In the genomic region with DNA sequence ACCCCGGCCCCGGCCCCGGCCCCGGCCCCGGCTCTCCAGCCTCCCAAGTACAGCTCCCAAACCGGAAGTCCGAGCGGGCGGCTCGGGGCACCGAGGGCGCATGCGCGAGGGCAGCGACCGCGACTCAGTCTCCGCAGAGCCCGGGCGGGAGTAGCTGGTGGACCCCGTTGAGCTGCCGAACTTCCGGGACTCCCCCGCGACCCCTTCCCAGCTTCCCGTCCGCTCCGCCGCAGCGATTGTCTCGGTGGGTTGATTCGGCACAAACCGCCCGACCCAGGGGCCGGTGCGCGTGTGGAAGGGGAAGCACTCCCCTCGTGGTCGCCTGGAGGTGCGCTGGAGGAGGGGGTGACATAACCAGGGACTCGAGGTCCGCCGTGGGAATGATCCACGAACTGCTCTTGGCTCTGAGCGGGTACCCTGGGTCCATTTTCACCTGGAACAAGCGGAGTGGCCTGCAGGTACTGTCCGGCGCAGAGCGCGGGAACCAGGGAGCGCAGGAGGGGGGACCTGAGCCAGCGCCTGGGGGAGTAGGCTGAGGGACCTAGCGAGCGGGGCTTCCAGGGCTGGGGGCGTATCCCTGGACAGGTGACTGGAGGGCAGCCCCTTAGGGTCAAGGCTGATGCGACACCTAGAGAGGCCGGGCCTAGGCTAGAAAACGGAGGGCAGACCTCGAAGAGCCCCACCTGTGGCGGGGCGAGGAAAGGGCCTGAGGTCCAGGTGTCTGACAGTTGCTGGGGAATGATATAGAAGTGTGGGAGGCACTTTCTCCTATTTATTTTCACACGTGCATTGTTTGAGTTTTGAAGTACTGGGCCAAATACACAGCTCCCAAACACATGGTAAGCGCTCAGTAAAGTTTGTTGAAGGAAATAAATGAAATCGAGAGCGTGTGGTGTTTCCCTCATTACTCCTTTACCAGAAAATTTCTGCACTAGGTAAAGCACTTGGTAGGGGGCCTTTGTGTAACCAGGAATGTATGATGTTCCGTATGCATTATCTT, we compare ENCODE assay signal across 1 cellular context.
A peak's percentile ranks its signal among the peaks of the same experiment; 100 is the strongest.
TF ChIP-seq lines count a peak whose summit lies in the region.

A gene with protein sequence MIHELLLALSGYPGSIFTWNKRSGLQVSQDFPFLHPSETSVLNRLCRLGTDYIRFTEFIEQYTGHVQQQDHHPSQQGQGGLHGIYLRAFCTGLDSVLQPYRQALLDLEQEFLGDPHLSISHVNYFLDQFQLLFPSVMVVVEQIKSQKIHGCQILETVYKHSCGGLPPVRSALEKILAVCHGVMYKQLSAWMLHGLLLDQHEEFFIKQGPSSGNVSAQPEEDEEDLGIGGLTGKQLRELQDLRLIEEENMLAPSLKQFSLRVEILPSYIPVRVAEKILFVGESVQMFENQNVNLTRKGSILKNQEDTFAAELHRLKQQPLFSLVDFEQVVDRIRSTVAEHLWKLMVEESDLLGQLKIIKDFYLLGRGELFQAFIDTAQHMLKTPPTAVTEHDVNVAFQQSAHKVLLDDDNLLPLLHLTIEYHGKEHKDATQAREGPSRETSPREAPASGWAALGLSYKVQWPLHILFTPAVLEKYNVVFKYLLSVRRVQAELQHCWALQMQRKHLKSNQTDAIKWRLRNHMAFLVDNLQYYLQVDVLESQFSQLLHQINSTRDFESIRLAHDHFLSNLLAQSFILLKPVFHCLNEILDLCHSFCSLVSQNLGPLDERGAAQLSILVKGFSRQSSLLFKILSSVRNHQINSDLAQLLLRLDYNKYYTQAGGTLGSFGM (plus strand): TSS at position 127 of the 1,000 bp plus-strand sequence. CDS start 254 bp downstream, at position 381.
A gene (minus strand): TSS at position 69 of the 1,000 bp plus-strand sequence. CDS start 1,130 bp downstream, outside the sequence.

TF ChIP-seq in K562, 482 proteins besides CTCF, POLR2A, EP300 and RAD21 (continued from another document and continues in another):
- TF ChIP-seq, protein P1, sequence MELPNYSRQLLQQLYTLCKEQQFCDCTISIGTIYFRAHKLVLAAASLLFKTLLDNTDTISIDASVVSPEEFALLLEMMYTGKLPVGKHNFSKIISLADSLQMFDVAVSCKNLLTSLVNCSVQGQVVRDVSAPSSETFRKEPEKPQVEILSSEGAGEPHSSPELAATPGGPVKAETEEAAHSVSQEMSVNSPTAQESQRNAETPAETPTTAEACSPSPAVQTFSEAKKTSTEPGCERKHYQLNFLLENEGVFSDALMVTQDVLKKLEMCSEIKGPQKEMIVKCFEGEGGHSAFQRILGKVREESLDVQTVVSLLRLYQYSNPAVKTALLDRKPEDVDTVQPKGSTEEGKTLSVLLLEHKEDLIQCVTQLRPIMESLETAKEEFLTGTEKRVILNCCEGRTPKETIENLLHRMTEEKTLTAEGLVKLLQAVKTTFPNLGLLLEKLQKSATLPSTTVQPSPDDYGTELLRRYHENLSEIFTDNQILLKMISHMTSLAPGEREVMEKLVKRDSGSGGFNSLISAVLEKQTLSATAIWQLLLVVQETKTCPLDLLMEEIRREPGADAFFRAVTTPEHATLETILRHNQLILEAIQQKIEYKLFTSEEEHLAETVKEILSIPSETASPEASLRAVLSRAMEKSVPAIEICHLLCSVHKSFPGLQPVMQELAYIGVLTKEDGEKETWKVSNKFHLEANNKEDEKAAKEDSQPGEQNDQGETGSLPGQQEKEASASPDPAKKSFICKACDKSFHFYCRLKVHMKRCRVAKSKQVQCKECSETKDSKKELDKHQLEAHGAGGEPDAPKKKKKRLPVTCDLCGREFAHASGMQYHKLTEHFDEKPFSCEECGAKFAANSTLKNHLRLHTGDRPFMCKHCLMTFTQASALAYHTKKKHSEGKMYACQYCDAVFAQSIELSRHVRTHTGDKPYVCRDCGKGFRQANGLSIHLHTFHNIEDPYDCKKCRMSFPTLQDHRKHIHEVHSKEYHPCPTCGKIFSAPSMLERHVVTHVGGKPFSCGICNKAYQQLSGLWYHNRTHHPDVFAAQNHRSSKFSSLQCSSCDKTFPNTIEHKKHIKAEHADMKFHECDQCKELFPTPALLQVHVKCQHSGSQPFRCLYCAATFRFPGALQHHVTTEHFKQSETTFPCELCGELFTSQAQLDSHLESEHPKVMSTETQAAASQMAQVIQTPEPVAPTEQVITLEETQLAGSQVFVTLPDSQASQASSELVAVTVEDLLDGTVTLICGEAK (IDR thresholded peaks at IDR 0.05), result peak; percentile 81
- TF ChIP-seq, protein P1 (CRISPR knock-in tag; IDR thresholded peaks at IDR 0.05), result no peak
- TF ChIP-seq, protein P2, sequence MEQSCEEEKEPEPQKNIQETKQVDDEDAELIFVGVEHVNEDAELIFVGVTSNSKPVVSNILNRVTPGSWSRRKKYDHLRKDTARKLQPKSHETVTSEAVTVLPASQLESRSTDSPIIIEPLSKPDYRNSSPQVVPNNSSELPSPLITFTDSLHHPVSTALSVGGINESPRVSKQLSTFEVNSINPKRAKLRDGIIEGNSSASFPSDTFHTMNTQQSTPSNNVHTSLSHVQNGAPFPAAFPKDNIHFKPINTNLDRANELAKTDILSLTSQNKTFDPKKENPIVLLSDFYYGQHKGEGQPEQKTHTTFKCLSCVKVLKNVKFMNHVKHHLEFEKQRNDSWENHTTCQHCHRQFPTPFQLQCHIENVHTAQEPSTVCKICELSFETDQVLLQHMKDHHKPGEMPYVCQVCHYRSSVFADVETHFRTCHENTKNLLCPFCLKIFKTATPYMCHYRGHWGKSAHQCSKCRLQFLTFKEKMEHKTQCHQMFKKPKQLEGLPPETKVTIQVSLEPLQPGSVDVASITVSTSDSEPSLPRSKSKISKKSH (CRISPR knock-in tag; IDR thresholded peaks at IDR 0.05), result no peak
- TF ChIP-seq ELF1 (tag; IDR thresholded peaks at IDR 0.05), result peak; percentile 93
- TF ChIP-seq FOXK2 (conservative IDR thresholded peaks at IDR 0.05 in 1 of 2, IDR thresholded peaks at IDR 0.05 in 1 of 2; ENCODE audit: low read depth in 2 of 2), result peak; percentile 32 to 56; a peak in 1 of 4 replicates
- TF ChIP-seq MXI1 (IDR thresholded peaks at IDR 0.05; ENCODE audit: low read depth, low read length), result peak; percentile 45; the same call in 1 of the 2 replicates
- TF ChIP-seq, protein P3, sequence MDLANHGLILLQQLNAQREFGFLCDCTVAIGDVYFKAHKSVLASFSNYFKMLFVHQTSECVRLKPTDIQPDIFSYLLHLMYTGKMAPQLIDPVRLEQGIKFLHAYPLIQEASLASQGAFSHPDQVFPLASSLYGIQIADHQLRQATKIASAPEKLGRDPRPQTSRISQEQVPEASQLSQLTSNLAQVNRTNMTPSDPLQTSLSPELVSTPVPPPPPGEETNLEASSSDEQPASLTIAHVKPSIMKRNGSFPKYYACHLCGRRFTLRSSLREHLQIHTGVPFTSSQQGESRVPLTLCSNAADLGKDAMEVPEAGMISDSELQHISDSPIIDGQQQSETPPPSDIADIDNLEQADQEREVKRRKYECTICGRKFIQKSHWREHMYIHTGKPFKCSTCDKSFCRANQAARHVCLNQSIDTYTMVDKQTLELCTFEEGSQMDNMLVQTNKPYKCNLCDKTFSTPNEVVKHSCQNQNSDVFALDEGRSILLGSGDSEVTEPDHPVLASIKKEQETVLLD (IDR thresholded peaks at IDR 0.05), result peak; percentile 83
- TF ChIP-seq, protein P4, sequence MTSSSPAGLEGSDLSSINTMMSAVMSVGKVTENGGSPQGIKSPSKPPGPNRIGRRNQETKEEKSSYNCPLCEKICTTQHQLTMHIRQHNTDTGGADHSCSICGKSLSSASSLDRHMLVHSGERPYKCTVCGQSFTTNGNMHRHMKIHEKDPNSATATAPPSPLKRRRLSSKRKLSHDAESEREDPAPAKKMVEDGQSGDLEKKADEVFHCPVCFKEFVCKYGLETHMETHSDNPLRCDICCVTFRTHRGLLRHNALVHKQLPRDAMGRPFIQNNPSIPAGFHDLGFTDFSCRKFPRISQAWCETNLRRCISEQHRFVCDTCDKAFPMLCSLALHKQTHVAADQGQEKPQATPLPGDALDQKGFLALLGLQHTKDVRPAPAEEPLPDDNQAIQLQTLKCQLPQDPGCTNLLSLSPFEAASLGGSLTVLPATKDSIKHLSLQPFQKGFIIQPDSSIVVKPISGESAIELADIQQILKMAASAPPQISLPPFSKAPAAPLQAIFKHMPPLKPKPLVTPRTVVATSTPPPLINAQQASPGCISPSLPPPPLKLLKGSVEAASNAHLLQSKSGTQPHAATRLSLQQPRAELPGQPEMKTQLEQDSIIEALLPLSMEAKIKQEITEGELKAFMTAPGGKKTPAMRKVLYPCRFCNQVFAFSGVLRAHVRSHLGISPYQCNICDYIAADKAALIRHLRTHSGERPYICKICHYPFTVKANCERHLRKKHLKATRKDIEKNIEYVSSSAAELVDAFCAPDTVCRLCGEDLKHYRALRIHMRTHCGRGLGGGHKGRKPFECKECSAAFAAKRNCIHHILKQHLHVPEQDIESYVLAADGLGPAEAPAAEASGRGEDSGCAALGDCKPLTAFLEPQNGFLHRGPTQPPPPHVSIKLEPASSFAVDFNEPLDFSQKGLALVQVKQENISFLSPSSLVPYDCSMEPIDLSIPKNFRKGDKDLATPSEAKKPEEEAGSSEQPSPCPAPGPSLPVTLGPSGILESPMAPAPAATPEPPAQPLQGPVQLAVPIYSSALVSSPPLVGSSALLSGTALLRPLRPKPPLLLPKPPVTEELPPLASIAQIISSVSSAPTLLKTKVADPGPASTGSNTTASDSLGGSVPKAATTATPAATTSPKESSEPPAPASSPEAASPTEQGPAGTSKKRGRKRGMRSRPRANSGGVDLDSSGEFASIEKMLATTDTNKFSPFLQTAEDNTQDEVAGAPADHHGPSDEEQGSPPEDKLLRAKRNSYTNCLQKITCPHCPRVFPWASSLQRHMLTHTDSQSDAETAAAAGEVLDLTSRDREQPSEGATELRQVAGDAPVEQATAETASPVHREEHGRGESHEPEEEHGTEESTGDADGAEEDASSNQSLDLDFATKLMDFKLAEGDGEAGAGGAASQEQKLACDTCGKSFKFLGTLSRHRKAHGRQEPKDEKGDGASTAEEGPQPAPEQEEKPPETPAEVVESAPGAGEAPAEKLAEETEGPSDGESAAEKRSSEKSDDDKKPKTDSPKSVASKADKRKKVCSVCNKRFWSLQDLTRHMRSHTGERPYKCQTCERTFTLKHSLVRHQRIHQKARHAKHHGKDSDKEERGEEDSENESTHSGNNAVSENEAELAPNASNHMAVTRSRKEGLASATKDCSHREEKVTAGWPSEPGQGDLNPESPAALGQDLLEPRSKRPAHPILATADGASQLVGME (CRISPR knock-in tag; IDR thresholded peaks at IDR 0.05), result peak; percentile 62; the same call in 1 of the 2 replicates
- TF ChIP-seq DPF2 (IDR thresholded peaks at IDR 0.05), result peak; percentile 38; the same call in 1 of the 2 replicates
- peak; percentile 89 for TF ChIP-seq RBFOX2 (IDR thresholded peaks at IDR 0.05; ENCODE audit: low read depth, low read length)
- TF ChIP-seq TCF7 (IDR thresholded peaks at IDR 0.05; ENCODE audit: borderline replicate concordance), result no peak
- TF ChIP-seq, protein P5, sequence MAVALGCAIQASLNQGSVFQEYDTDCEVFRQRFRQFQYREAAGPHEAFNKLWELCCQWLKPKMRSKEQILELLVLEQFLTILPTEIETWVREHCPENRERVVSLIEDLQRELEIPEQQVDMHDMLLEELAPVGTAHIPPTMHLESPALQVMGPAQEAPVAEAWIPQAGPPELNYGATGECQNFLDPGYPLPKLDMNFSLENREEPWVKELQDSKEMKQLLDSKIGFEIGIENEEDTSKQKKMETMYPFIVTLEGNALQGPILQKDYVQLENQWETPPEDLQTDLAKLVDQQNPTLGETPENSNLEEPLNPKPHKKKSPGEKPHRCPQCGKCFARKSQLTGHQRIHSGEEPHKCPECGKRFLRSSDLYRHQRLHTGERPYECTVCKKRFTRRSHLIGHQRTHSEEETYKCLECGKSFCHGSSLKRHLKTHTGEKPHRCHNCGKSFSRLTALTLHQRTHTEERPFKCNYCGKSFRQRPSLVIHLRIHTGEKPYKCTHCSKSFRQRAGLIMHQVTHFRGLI (CRISPR knock-in tag; IDR thresholded peaks at IDR 0.05), result no peak
- peak; percentile 3; the same call in 1 of the 2 replicates for TF ChIP-seq ETV1 (tag; conservative IDR thresholded peaks at IDR 0.05; ENCODE audit: low read depth)
- TF ChIP-seq ZNF175 (CRISPR knock-in tag; IDR thresholded peaks at IDR 0.05; ENCODE audit: low read depth), result no peak
- TF ChIP-seq KDM2B (CRISPR knock-in tag; IDR thresholded peaks at IDR 0.05), result no peak
- TF ChIP-seq, protein P6, sequence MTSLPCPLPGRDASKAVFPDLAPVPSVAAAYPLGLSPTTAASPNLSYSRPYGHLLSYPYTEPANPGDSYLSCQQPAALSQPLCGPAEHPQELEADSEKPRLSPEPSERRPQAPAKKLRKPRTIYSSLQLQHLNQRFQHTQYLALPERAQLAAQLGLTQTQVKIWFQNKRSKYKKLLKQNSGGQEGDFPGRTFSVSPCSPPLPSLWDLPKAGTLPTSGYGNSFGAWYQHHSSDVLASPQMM (CRISPR knock-in tag; IDR thresholded peaks at IDR 0.05), result no peak
- 0 out of 2 replicates have a peak, but pooled peaks have one; percentile 25 for TF ChIP-seq NCOA1 (IDR thresholded peaks at IDR 0.05; ENCODE audit: low read depth)
- TF ChIP-seq, protein P7, sequence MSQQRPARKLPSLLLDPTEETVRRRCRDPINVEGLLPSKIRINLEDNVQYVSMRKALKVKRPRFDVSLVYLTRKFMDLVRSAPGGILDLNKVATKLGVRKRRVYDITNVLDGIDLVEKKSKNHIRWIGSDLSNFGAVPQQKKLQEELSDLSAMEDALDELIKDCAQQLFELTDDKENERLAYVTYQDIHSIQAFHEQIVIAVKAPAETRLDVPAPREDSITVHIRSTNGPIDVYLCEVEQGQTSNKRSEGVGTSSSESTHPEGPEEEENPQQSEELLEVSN (IDR thresholded peaks at IDR 0.05; ENCODE audit: borderline replicate concordance in 1 of 2, extremely low read depth in 1 of 2, insufficient read depth in 1 of 2, insufficient read length in 1 of 2, low read depth in 1 of 2, low read length in 1 of 2, poor library complexity in 1 of 2, severe bottlenecking in 1 of 2), result peak; percentile 48 to 71
